ENCODE assay signal across 9 cellular contexts in genomic region chr6:14366315-14366714, GRCh38.
"Had no signal": no experiment of that assay in that cellular context is flagged by ENCODE, and none has a peak within 500 bp of the region (broad histone marks: within the 10 kb centered on the region; RNA-seq: fewer than 3 reads in every experiment).

No MANE protein-coding gene starts in this region.

- H3K4me3 Mint-ChIP-seq: HFFc6, IgD-negative memory B cell had no signal

- FAIRE-seq: HepG2 had no signal

- H3K27me3 Mint-ChIP-seq: IgD-negative memory B cell had no signal

- H3K4me3 ChIP-seq: GM23248, HAP-1 had no signal

- H3K27ac Mint-ChIP-seq: HFFc6, IgD-negative memory B cell had no signal

- H3K27ac ChIP-seq: GM23248, HL-60 had no signal

- ATAC-seq: HCT116, HepG2 had no signal

- DNase-seq: GM23248, H7, HFFc6, KG1 had no signal

- H2AFZ ChIP-seq: GM23248 had no signal

- H3K36me3 ChIP-seq: HAP-1 had no signal

- H3K9me3 Mint-ChIP-seq: HFFc6, IgD-negative memory B cell had no signal

- H3K9me3 ChIP-seq: HAP-1 had no signal

- H3K9ac ChIP-seq: GM23248 had no signal
